Comparison of ENCODE assay signal across 14 cellular contexts in the genomic region with DNA sequence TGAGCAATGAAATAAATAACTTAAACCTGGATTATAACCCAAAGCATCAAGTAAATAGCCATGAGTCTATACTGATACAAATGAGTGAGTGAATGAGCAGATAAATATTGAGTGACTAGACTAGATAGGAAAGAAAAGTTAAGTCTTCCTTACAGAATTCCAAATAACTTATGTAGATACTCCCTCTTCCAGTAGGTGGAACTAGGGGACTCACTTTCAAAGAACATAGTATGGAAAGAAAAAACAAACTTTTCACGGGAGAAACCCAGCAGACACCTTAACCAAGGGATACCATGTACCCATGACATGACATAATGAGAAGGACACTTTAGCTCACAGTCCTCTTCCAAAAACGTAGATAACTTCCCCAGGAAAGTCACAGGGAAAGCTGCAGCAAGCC. TPM values are rescaled to one million over a fixed set of nuclear protein-coding genes. Genes with fewer than 3 reads are reported as not detected.
A peak's percentile ranks its signal among the peaks of the same experiment; 100 is the strongest.
DNase-seq lines count a peak whose midpoint lies in the region; ATAC-seq, FAIRE-seq and TF ChIP-seq lines count a peak whose summit lies in the region.
"Had no signal": no experiment of that assay in that cellular context is flagged by ENCODE, and none has a peak within 500 bp of the region (broad histone marks: within the 10 kb centered on the region; RNA-seq: fewer than 3 reads in every experiment).

No MANE protein-coding gene starts in this region.

- no peaks in the 10 kb centered on the region for H3K9me3 Mint-ChIP-seq in natural killer cell
- no peaks in the 10 kb centered on the region for H3K9me3 Mint-ChIP-seq in natural killer cell treated with Interleukin-12 subunit alpha and Interleukin-12 subunit beta and Interleukin-15 and Interleukin-18, amount 100 ng/mL, for 72 hours
- H3K9me3 Mint-ChIP-seq: naive B cell had no signal

- no peak for DNase-seq in natural killer cell
- DNase-seq in natural killer cell treated with Interleukin-12 subunit alpha and Interleukin-12 subunit beta and Interleukin-15 and Interleukin-18, amount 100 ng/mL, for 72 hours (ENCODE audit: low spot score) = no peak
- DNase-seq in adrenal gland = no peak
- DNase-seq in hepatocyte (ENCODE audit: low spot score) = peak; percentile 16
- DNase-seq in GM12891 (ENCODE audit: insufficient read length, low spot score) = no peak
- DNase-seq in SKM-1 treated with dmso at 0.1 percent for 144 hours (lab: John Stamatoyannopoulos, UW; ENCODE audit: unreplicated experiment) = no peak
- no peak for DNase-seq in COLO829 (ENCODE audit: low spot score)
- DNase-seq: activated CD4-positive, alpha-beta T cell treated with anti-CD3 and anti-CD28 coated beads for 48 hours; activated gamma-delta T cell treated with Interleukin-2 at 50 U/mL for 16 hours; DMS153; naive B cell; NCI-H1092; NCI-H524 had no signal

- H2AFZ ChIP-seq in hepatocyte = no peak overlapping the region

- ATAC-seq in natural killer cell = no peak
- no peak for ATAC-seq in natural killer cell treated with Interleukin-12 subunit alpha and Interleukin-12 subunit beta and Interleukin-15 and Interleukin-18, amount 100 ng/mL, for 72 hours
- ATAC-seq in esophagus mucosa = no peak

- H3K27ac ChIP-seq in adrenal gland (no peak overlapping the region), hepatocyte (no peak overlapping the region)

- no peaks in the 10 kb centered on the region for H3K9me3 ChIP-seq in adrenal gland (replicated peaks in 1 of 3)
- no peaks in the 10 kb centered on the region for H3K9me3 ChIP-seq in hepatocyte (ENCODE audit: low read depth)

- H3K27me3 ChIP-seq in adrenal gland = no peaks in the 10 kb centered on the region
- H3K27me3 ChIP-seq in hepatocyte = no peaks in the 10 kb centered on the region

- H3K4me3 ChIP-seq in adrenal gland (no peak overlapping the region), hepatocyte (no peak overlapping the region)

- TF ChIP-seq POLR2A in adrenal gland (IDR thresholded peaks at IDR 0.05) (no peak), GM12891 (IDR thresholded peaks at IDR 0.05; ENCODE audit: low read depth, low read length) (no peak)

- no peak for FAIRE-seq in GM12891 (lab: Jason Lieb, UNC)

- H3K4me1 Mint-ChIP-seq in natural killer cell = peaks cover 31 to 46% of the 10 kb centered on the region in 2 donors
- H3K4me1 Mint-ChIP-seq in natural killer cell treated with Interleukin-12 subunit alpha and Interleukin-12 subunit beta and Interleukin-15 and Interleukin-18, amount 100 ng/mL, for 72 hours (ENCODE audit: low read depth in 2 of 2) = peaks cover 24 to 42% of the 10 kb centered on the region in 2 donors
- H3K4me1 Mint-ChIP-seq: naive B cell had no signal

- H3K4me3 Mint-ChIP-seq in natural killer cell = no peak overlapping the region
- no peak overlapping the region for H3K4me3 Mint-ChIP-seq in natural killer cell treated with Interleukin-12 subunit alpha and Interleukin-12 subunit beta and Interleukin-15 and Interleukin-18, amount 100 ng/mL, for 72 hours
- H3K4me3 Mint-ChIP-seq: naive B cell had no signal

- WGBS in adrenal gland, 4 donors = 59 to 68% (median 64%) methylated on average over 2 of the region's 2 CpGs
- 58% methylated on average over 2 of the region's 2 CpGs for WGBS in hepatocyte (ENCODE audit: low lambda C conversion rate, missing lambda C conversion rate)

- H3K36me3 Mint-ChIP-seq in natural killer cell = peaks cover 25% of the 10 kb centered on the region
- H3K36me3 Mint-ChIP-seq in natural killer cell treated with Interleukin-12 subunit alpha and Interleukin-12 subunit beta and Interleukin-15 and Interleukin-18, amount 100 ng/mL, for 72 hours = peaks cover 38% of the 10 kb centered on the region

- H4K20me1 ChIP-seq in hepatocyte (ENCODE audit: insufficient read depth, poor library complexity, severe bottlenecking) = no peaks in the 10 kb centered on the region

- TF ChIP-seq CTCF in natural killer cell (IDR thresholded peaks at IDR 0.05) = no peak
- TF ChIP-seq CTCF in adrenal gland (IDR thresholded peaks at IDR 0.05) = peak in 4 of 6 experiments; percentile 2 to 22 (median 20)
- TF ChIP-seq CTCF in hepatocyte (IDR thresholded peaks at IDR 0.05; ENCODE audit: poor library complexity) = peak; percentile 14

- no peaks in the 10 kb centered on the region for H3K79me2 ChIP-seq in hepatocyte

- H3K4me1 ChIP-seq in adrenal gland (replicated peaks in 1 of 2) (peaks cover 5 to 15% of the 10 kb centered on the region in 2 donors), hepatocyte (ENCODE audit: insufficient read depth) (no peaks in the 10 kb centered on the region)

- no peaks in the 10 kb centered on the region for H3K9me2 ChIP-seq in hepatocyte (replicated peaks; ENCODE audit: insufficient read depth)

- H3K27ac Mint-ChIP-seq in natural killer cell = peak overlapping the region; percentile 41 to 69
- peak overlapping the region in 1 of 2 donors; percentile 9 for H3K27ac Mint-ChIP-seq in natural killer cell treated with Interleukin-12 subunit alpha and Interleukin-12 subunit beta and Interleukin-15 and Interleukin-18, amount 100 ng/mL, for 72 hours

- intact Hi-C loops in natural killer cell (cut with micrococcal nuclease) (no loop called here), adrenal gland (cut with DNase I) (no loop called here)

- no peak overlapping the region for H3K4me2 ChIP-seq in hepatocyte

- H3K27me3 Mint-ChIP-seq in natural killer cell (ENCODE audit: low read depth in 2 of 2) = no peaks in the 10 kb centered on the region
- no peaks in the 10 kb centered on the region for H3K27me3 Mint-ChIP-seq in natural killer cell treated with Interleukin-12 subunit alpha and Interleukin-12 subunit beta and Interleukin-15 and Interleukin-18, amount 100 ng/mL, for 72 hours
- H3K27me3 Mint-ChIP-seq: naive B cell had no signal

- peaks cover 0 to 8% of the 10 kb centered on the region in 2 donors for H3K36me3 ChIP-seq in adrenal gland (replicated peaks in 1 of 2)
- H3K36me3 ChIP-seq in hepatocyte (replicated peaks; ENCODE audit: insufficient read depth, low read depth) = no peaks in the 10 kb centered on the region

TF ChIP-seq in GM12891, 5 proteins besides CTCF, POLR2A, EP300 and RAD21:
- TF ChIP-seq POU2F2 (IDR thresholded peaks at IDR 0.05; ENCODE audit: low read depth, low read length) (no peak), PAX5 (IDR thresholded peaks at IDR 0.05; ENCODE audit: insufficient read depth, low read length, severe bottlenecking) (no peak), TAF1 (IDR thresholded peaks at IDR 0.05; ENCODE audit: low read depth, low read length) (no peak), SPI1 (IDR thresholded peaks at IDR 0.05; ENCODE audit: low read depth, low read length) (no peak), POLR2AphosphoS5 (IDR thresholded peaks at IDR 0.05; ENCODE audit: low read depth, low read length) (no peak)
TF ChIP-seq in GM12891: peak in this region for 0.

RNA-seq across cellular contexts. Expression of a gene that starts 32.2 kb away (rescaled TPM):
- total RNA-seq in natural killer cell (10 to 100 TPM; 49.9 to 57.4 (median 52.8) TPM), adrenal gland (10 to 100 TPM in 7 of 8 donors, 1 to 10 TPM in 1; 7.9 to 19.4 (median 13.5) TPM), hepatocyte (13.9 and 15.2 TPM in 2 replicates), esophagus mucosa (4.9 TPM)
- 10 to 100 TPM; 31.4 to 41.3 TPM for total RNA-seq in natural killer cell treated with Interleukin-12 subunit alpha and Interleukin-12 subunit beta and Interleukin-15 and Interleukin-18, amount 100 ng/mL, for 72 hours
- polyA plus RNA-seq in adrenal gland (10 to 100 TPM in 1 of 3 donors, 1 to 10 TPM in 2; 5.8 to 15.3 (median 6.5) TPM), hepatocyte (7.7 and 8.9 TPM in 2 replicates)
- polyA plus RNA-seq in GM12891 (2012; ENCODE audit: low read depth, missing spikeins) = 4.2 TPM
